1 cellular context compared by ENCODE assay signal in genomic region chr2:202286595-202286994, GRCh38.
TF ChIP-seq lines count a peak whose summit lies in the region.

No MANE protein-coding gene starts in this region.

TF ChIP-seq in WTC11, 78 proteins besides CTCF, POLR2A, EP300 and RAD21 (continued from another document):
- TF ChIP-seq E2F5 (CRISPR knock-in tag; IDR thresholded peaks at IDR 0.05), result no peak
- TF ChIP-seq JAZF1 (CRISPR knock-in tag; IDR thresholded peaks at IDR 0.05), result no peak
- TF ChIP-seq AR (CRISPR knock-in tag; IDR thresholded peaks at IDR 0.05), result no peak
- TF ChIP-seq TP53 (CRISPR knock-in tag; IDR thresholded peaks at IDR 0.05), result no peak
- TF ChIP-seq PRDM15 (CRISPR knock-in tag; IDR thresholded peaks at IDR 0.05), result no peak
- TF ChIP-seq ZNF138 (CRISPR knock-in tag; conservative IDR thresholded peaks at IDR 0.05), result no peak
- no peak for TF ChIP-seq MAX (CRISPR knock-in tag; IDR thresholded peaks at IDR 0.05)
- no peak for TF ChIP-seq ZNF317 (CRISPR knock-in tag; IDR thresholded peaks at IDR 0.05; ENCODE audit: borderline replicate concordance, low read depth)
- TF ChIP-seq TCF7 (CRISPR knock-in tag; IDR thresholded peaks at IDR 0.05; ENCODE audit: low read depth), result no peak
- TF ChIP-seq ATF3 (CRISPR knock-in tag; conservative IDR thresholded peaks at IDR 0.05), result no peak
- TF ChIP-seq ZNF281 (CRISPR knock-in tag; IDR thresholded peaks at IDR 0.05), result no peak
- TF ChIP-seq USF2 (CRISPR knock-in tag; IDR thresholded peaks at IDR 0.05), result no peak
- no peak for TF ChIP-seq RELA (CRISPR knock-in tag; IDR thresholded peaks at IDR 0.05; ENCODE audit: borderline replicate concordance)
